Comparison of ENCODE assay signal across 31 cellular contexts in the genomic region with DNA sequence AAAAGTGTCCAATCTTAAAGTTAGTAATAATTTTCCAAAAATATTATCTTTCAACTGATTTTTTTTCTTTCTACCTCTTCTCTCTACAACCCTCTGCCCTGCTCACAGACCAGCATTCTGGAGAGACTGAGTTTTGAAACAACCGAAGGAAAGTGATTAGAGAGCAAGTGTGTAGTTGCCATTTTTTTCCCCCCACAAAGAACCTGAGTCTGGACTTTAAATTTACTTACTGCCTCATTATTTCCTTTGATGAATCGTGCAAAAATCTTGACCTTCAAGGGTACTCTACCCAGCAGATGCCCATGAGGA.
"Had no signal": no experiment of that assay in that cellular context is flagged by ENCODE, and none has a peak within 500 bp of the region (broad histone marks: within the 10 kb centered on the region; RNA-seq: fewer than 3 reads in every experiment).

No MANE protein-coding gene starts in this region.

- H3K27me3 ChIP-seq: adrenal gland, ascending aorta, cardiac muscle cell, right atrium auricular region, uterus had no signal

- H3K27ac ChIP-seq: adrenal gland, ascending aorta, cardiac muscle cell, coronary artery, right atrium auricular region had no signal

- H3K9me3 Mint-ChIP-seq: activated naive CD8-positive, alpha-beta T cell treated with anti-CD3 and anti-CD28 coated beads for 36 hours; activated T-cell treated with anti-CD3 and anti-CD28 coated beads, Interleukin-2, amount 50 U/mL, for 72 hours; effector memory CD8-positive, alpha-beta T cell; naive thymus-derived CD4-positive, alpha-beta T cell; stimulated activated memory B cell treated with anti-CD40 and anti-IgM and Interleukin-4, amounts not matched to agents 10 μg/mL and 1 μg/mL and 100 μg/mL, for 72 hours; stimulated activated naive CD8-positive, alpha-beta T cell treated with anti-CD3 and anti-CD28 coated beads, Interleukin-15, amount 100 ng/mL, for 72 hours had no signal

- H3K36me3 Mint-ChIP-seq: activated naive CD8-positive, alpha-beta T cell treated with anti-CD3 and anti-CD28 coated beads for 36 hours; brain; naive thymus-derived CD4-positive, alpha-beta T cell; stimulated activated memory B cell treated with anti-CD40 and anti-IgM and Interleukin-4, amounts not matched to agents 10 μg/mL and 1 μg/mL and 100 μg/mL, for 72 hours; type B pancreatic cell had no signal

- H3K27ac Mint-ChIP-seq: activated naive CD8-positive, alpha-beta T cell treated with anti-CD3 and anti-CD28 coated beads for 36 hours; effector memory CD8-positive, alpha-beta T cell; mesothelial cell of epicardium; naive thymus-derived CD4-positive, alpha-beta T cell; stimulated activated memory B cell treated with anti-CD40 and anti-IgM and Interleukin-4, amounts not matched to agents 10 μg/mL and 1 μg/mL and 100 μg/mL, for 72 hours; T-helper 17 cell; type B pancreatic cell had no signal

- H3K4me3 Mint-ChIP-seq: activated naive CD8-positive, alpha-beta T cell treated with anti-CD3 and anti-CD28 coated beads for 36 hours; activated T-cell treated with anti-CD3 and anti-CD28 coated beads, Interleukin-2, amount 50 U/mL, for 72 hours; brain; effector memory CD8-positive, alpha-beta T cell; mesothelial cell of epicardium; naive thymus-derived CD4-positive, alpha-beta T cell; neural crest cell; stimulated activated memory B cell treated with anti-CD40 and anti-IgM and Interleukin-4, amounts not matched to agents 10 μg/mL and 1 μg/mL and 100 μg/mL, for 72 hours; stimulated activated naive CD8-positive, alpha-beta T cell treated with anti-CD3 and anti-CD28 coated beads, Interleukin-15, amount 100 ng/mL, for 72 hours; T-helper 17 cell; type B pancreatic cell had no signal

- DNase-seq: activated CD4-positive, alpha-beta T cell treated with anti-CD3 and anti-CD28 coated beads for 4 hours; activated CD4-positive, alpha-beta T cell treated with anti-CD3 and anti-CD28 coated beads, Interleukin-2, amount 50 U/mL, for 4 hours; activated CD4-positive, CD25-positive, alpha-beta regulatory T cell; activated naive CD4-positive, alpha-beta T cell treated with Interleukin-2 at 50 U/mL for 16 hours; activated naive CD8-positive, alpha-beta T cell treated with anti-CD3 and anti-CD28 coated beads for 36 hours; activated T-cell treated with anti-CD3 and anti-CD28 coated beads for 4 hours; activated T-cell treated with anti-CD3 and anti-CD28 coated beads, Interleukin-2, amount 50 U/mL, for 72 hours; adrenal gland; effector memory CD8-positive, alpha-beta T cell; head of caudate nucleus; hippocampal formation; kidney; left colon; naive thymus-derived CD4-positive, alpha-beta T cell; occipital lobe; stimulated activated CD4-positive, alpha-beta T cell treated with anti-CD3 and anti-CD28 coated beads, Interleukin-1b, Interleukin-23, amount 100 ng/mL, for 48 hours; stimulated activated CD4-positive, alpha-beta T cell treated with anti-CD3 and anti-CD28 coated beads, Interleukin-4, amount 100 ng/mL, for 4 hours; stimulated activated CD8-positive, alpha-beta memory T cell treated with anti-CD3 and anti-CD28 coated beads, Interleukin-4, amount 100 ng/mL, for 48 hours; stimulated activated naive CD8-positive, alpha-beta T cell treated with anti-CD3 and anti-CD28 coated beads, Interleukin-15, amount 100 ng/mL, for 72 hours; substantia nigra; T-helper 17 cell; uterus had no signal

- H3K27me3 Mint-ChIP-seq: activated naive CD8-positive, alpha-beta T cell treated with anti-CD3 and anti-CD28 coated beads for 36 hours; stimulated activated naive CD8-positive, alpha-beta T cell treated with anti-CD3 and anti-CD28 coated beads, Interleukin-15, amount 100 ng/mL, for 72 hours had no signal

- H3K4me1 ChIP-seq: ascending aorta, right atrium auricular region, uterus had no signal

- ATAC-seq: activated T-cell treated with anti-CD3 and anti-CD28 coated beads, Interleukin-2, amount 50 U/mL, for 72 hours; effector memory CD8-positive, alpha-beta T cell; naive thymus-derived CD4-positive, alpha-beta T cell; stimulated activated memory B cell treated with anti-CD40 and anti-IgM and Interleukin-4, amounts not matched to agents 10 μg/mL and 1 μg/mL and 100 μg/mL, for 72 hours; stimulated activated naive CD8-positive, alpha-beta T cell treated with anti-CD3 and anti-CD28 coated beads, Interleukin-15, amount 100 ng/mL, for 72 hours; T-helper 17 cell had no signal

- H3K4me1 Mint-ChIP-seq: activated naive CD8-positive, alpha-beta T cell treated with anti-CD3 and anti-CD28 coated beads for 36 hours; naive thymus-derived CD4-positive, alpha-beta T cell; stimulated activated memory B cell treated with anti-CD40 and anti-IgM and Interleukin-4, amounts not matched to agents 10 μg/mL and 1 μg/mL and 100 μg/mL, for 72 hours; stimulated activated naive CD8-positive, alpha-beta T cell treated with anti-CD3 and anti-CD28 coated beads, Interleukin-15, amount 100 ng/mL, for 72 hours had no signal
